8 cellular contexts compared by ENCODE assay signal in genomic region chrX:54639346-54640102, GRCh38.
DNase-seq lines count a peak whose midpoint lies in the region; ATAC-seq, FAIRE-seq and TF ChIP-seq lines count a peak whose summit lies in the region.

No MANE protein-coding gene starts in this region.

- H3K27ac Mint-ChIP-seq in T-helper 2 cell treated with Interferon-gamma antibody and Interleukin-4, amounts not matched to agents 5 μg/mL and 100 μg/mL, for 36 hours = peak overlapping the region; percentile 98
- H3K27ac Mint-ChIP-seq in astrocyte (ENCODE audit: unreplicated experiment) = peak overlapping the region; percentile 97

- H3K9me3 Mint-ChIP-seq in T-helper 2 cell treated with Interferon-gamma antibody and Interleukin-4, amounts not matched to agents 5 μg/mL and 100 μg/mL, for 36 hours = peaks cover 8% of the 10 kb centered on the region
- peaks cover 2% of the 10 kb centered on the region for H3K9me3 Mint-ChIP-seq in astrocyte (ENCODE audit: unreplicated experiment)

- H3K4me1 ChIP-seq in astrocyte (ENCODE audit: insufficient read depth, low read length) (no peaks in the 10 kb centered on the region), right cardiac atrium (ENCODE audit: control insufficient read depth, insufficient read depth, low read length) (no peaks in the 10 kb centered on the region), uterus (no peaks in the 10 kb centered on the region)

- H3K79me2 ChIP-seq in astrocyte (ENCODE audit: insufficient read depth, low read length) = no peaks in the 10 kb centered on the region

- peak overlapping the region; percentile 84 for H3K4me2 ChIP-seq in astrocyte (ENCODE audit: low read length)

- TF ChIP-seq CTCF in astrocyte (IDR thresholded peaks at IDR 0.05; ENCODE audit: insufficient read depth, low read depth, low read length) (peak; percentile 41), uterus (IDR thresholded peaks at IDR 0.05) (peak in 3 of 4 experiments; percentile 48 to 60 (median 50))

- peak; percentile 95 for FAIRE-seq in astrocyte (lab: Jason Lieb, UNC)

- H3K27ac ChIP-seq in astrocyte (ENCODE audit: low read depth, low read length) (peak overlapping the region; percentile 93), right cardiac atrium (ENCODE audit: low read length) (peak overlapping the region; percentile 87), uterus (peak overlapping the region; percentile 86 to 91)

- peaks cover 6% of the 10 kb centered on the region for H3K36me3 Mint-ChIP-seq in T-helper 2 cell treated with Interferon-gamma antibody and Interleukin-4, amounts not matched to agents 5 μg/mL and 100 μg/mL, for 36 hours (ENCODE audit: low read depth)
- no peaks in the 10 kb centered on the region for H3K36me3 Mint-ChIP-seq in astrocyte (ENCODE audit: low read depth, unreplicated experiment)

- H3K4me1 Mint-ChIP-seq in T-helper 2 cell treated with Interferon-gamma antibody and Interleukin-4, amounts not matched to agents 5 μg/mL and 100 μg/mL, for 36 hours (ENCODE audit: low read depth) = peaks cover 6% of the 10 kb centered on the region
- H3K4me1 Mint-ChIP-seq in astrocyte (ENCODE audit: low read depth, unreplicated experiment) = peaks cover 2% of the 10 kb centered on the region

- H3K27me3 ChIP-seq in astrocyte (ENCODE audit: insufficient read depth, low read length) (no peaks in the 10 kb centered on the region), right cardiac atrium (ENCODE audit: control insufficient read depth, insufficient read depth) (no peaks in the 10 kb centered on the region), uterus (no peaks in the 10 kb centered on the region)

- H3K4me3 ChIP-seq in astrocyte (ENCODE audit: insufficient read depth, low read depth, low read length) = peak overlapping the region; percentile 69
- H3K4me3 ChIP-seq in right cardiac atrium (ENCODE audit: low read length) = peak overlapping the region; percentile 48
- peak overlapping the region; percentile 37 to 42 for H3K4me3 ChIP-seq in uterus

- under 1% methylated on average over 47 of the region's 47 CpGs for WGBS in right cardiac atrium

- H3K9me3 ChIP-seq in astrocyte (ENCODE audit: insufficient read depth, low read depth, low read length) (no peaks in the 10 kb centered on the region), right cardiac atrium (ENCODE audit: control insufficient read depth, low read length) (no peaks in the 10 kb centered on the region), uterus (no peaks in the 10 kb centered on the region)

- H3K27me3 Mint-ChIP-seq in T-helper 2 cell treated with Interferon-gamma antibody and Interleukin-4, amounts not matched to agents 5 μg/mL and 100 μg/mL, for 36 hours (ENCODE audit: low read depth) = no peaks in the 10 kb centered on the region
- no peaks in the 10 kb centered on the region for H3K27me3 Mint-ChIP-seq in astrocyte (ENCODE audit: low read depth, unreplicated experiment)

- TF ChIP-seq POLR2A in GM18505 (IDR thresholded peaks at IDR 0.05; ENCODE audit: borderline replicate concordance, extremely low read depth, insufficient read depth, insufficient read length) (peak; percentile 51), uterus (IDR thresholded peaks at IDR 0.05) (peak; percentile 37 to 49)

- peak overlapping the region; percentile 82 for H2AFZ ChIP-seq in astrocyte (ENCODE audit: low read depth, low read length)

- peak; percentile 37 for DNase-seq in NCI-H187 treated with DMSO at 0.1 percent for 48 hours (lab: John Stamatoyannopoulos, UW)
- peak; percentile 88 for DNase-seq in T-helper 2 cell treated with Interferon-gamma antibody and Interleukin-4, amounts not matched to agents 5 μg/mL and 100 μg/mL, for 36 hours (ENCODE audit: low spot score)
- DNase-seq in astrocyte (ENCODE audit: low read depth) = peak; percentile 92
- DNase-seq in right cardiac atrium = peak; percentile 97 to 99 (median 97)
- peak; percentile 87 for DNase-seq in pulmonary artery endothelial cell (ENCODE audit: low read depth, low spot score)
- peak; percentile 92 to 97 for DNase-seq in uterus

- ATAC-seq in GM18505 (IDR thresholded peaks at IDR 0.05; ENCODE audit: unreplicated experiment) (peak; percentile 90), HG02973 (IDR thresholded peaks at IDR 0.05; ENCODE audit: unreplicated experiment) (peak; percentile 96), right cardiac atrium (peak; percentile 98 to 99)

- peak overlapping the region; percentile 93 for H3K4me3 Mint-ChIP-seq in T-helper 2 cell treated with Interferon-gamma antibody and Interleukin-4, amounts not matched to agents 5 μg/mL and 100 μg/mL, for 36 hours
- H3K4me3 Mint-ChIP-seq in astrocyte (ENCODE audit: unreplicated experiment) = peak overlapping the region; percentile 80

- H3K9ac ChIP-seq in astrocyte (ENCODE audit: low read length) = peak overlapping the region; percentile 91

- H3K36me3 ChIP-seq in astrocyte (ENCODE audit: insufficient read depth, low read length) (no peaks in the 10 kb centered on the region), uterus (no peaks in the 10 kb centered on the region)

- intact Hi-C loops in right cardiac atrium (cut with DNase I) (no loop called here), uterus (cut with DNase I; ENCODE audit: low total_unique reads) (no loop called here)

- no peaks in the 10 kb centered on the region for H4K20me1 ChIP-seq in astrocyte (ENCODE audit: insufficient read depth, low read length)

Comparison
In these comparisons a context has a peak if more than half of its experiments do, and no peak if none do; other contexts are left out.
1. Peak in every context shown above with its lines: DNase-seq, ATAC-seq, H3K4me3 ChIP-seq and H3K27ac ChIP-seq.
2. DNase-seq: peak in every context shown above with its lines; median percentile 97 in right cardiac atrium; 94 in uterus; 92 in astrocyte; 88 in T-helper 2 cell treated with Interferon-gamma antibody and Interleukin-4, amounts not matched to agents 5 μg/mL and 100 μg/mL, for 36 hours; 87 in pulmonary artery endothelial cell; 37 in NCI-H187 treated with DMSO at 0.1 percent for 48 hours.